Comparison of ENCODE assay signal across 1 cellular context in the genomic region with DNA sequence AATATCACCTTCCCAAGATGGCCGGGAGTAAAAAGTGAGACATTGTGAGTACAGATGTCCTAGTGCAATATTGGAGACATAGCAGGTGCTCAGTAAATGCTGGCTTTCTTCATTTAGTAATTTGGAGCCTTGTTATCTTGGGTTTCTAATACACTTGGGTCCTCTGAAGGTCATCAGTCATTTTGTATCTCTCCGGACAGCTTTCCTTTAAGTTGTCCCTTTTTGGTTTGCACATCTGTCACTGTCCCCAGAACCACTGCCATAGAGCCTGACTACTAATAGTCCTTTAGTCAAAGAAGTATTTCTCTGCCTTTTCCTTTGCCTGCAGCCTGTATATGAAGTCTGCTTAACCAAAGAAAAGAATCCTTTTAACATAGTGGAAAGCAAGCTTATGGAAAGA.
A peak's percentile ranks its signal among the peaks of the same experiment; 100 is the strongest.
TF ChIP-seq lines count a peak whose summit lies in the region.

No MANE protein-coding gene starts in this region.

TF ChIP-seq in K562, 482 proteins besides CTCF, POLR2A, EP300 and RAD21:
- TF ChIP-seq, protein P1, sequence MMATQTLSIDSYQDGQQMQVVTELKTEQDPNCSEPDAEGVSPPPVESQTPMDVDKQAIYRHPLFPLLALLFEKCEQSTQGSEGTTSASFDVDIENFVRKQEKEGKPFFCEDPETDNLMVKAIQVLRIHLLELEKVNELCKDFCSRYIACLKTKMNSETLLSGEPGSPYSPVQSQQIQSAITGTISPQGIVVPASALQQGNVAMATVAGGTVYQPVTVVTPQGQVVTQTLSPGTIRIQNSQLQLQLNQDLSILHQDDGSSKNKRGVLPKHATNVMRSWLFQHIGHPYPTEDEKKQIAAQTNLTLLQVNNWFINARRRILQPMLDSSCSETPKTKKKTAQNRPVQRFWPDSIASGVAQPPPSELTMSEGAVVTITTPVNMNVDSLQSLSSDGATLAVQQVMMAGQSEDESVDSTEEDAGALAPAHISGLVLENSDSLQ (IDR thresholded peaks at IDR 0.05) = peak; percentile 66
- TF ChIP-seq, protein P2, sequence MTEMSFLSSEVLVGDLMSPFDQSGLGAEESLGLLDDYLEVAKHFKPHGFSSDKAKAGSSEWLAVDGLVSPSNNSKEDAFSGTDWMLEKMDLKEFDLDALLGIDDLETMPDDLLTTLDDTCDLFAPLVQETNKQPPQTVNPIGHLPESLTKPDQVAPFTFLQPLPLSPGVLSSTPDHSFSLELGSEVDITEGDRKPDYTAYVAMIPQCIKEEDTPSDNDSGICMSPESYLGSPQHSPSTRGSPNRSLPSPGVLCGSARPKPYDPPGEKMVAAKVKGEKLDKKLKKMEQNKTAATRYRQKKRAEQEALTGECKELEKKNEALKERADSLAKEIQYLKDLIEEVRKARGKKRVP (CRISPR knock-in tag; IDR thresholded peaks at IDR 0.05) = no peak
- TF ChIP-seq JUN (IDR thresholded peaks at IDR 0.05; ENCODE audit: borderline replicate concordance, low read depth, low read length) = no peak
- no peak for TF ChIP-seq JUN (CRISPR knock-in tag; IDR thresholded peaks at IDR 0.05; ENCODE audit: borderline replicate concordance)
- TF ChIP-seq ZKSCAN1 (IDR thresholded peaks at IDR 0.05; ENCODE audit: low read depth, low read length) = no peak
- peak; percentile 78 for TF ChIP-seq ESRRA (IDR thresholded peaks at IDR 0.05; ENCODE audit: borderline replicate concordance, low read depth)
- TF ChIP-seq POLR2AphosphoS2 (IDR thresholded peaks at IDR 0.05; ENCODE audit: low read length) = no peak
- no peak for TF ChIP-seq ZNF311 (CRISPR knock-in tag; IDR thresholded peaks at IDR 0.05)
- no peak for TF ChIP-seq MTA1 (IDR thresholded peaks at IDR 0.05; ENCODE audit: borderline replicate concordance)
- TF ChIP-seq MEIS2 (IDR thresholded peaks at IDR 0.05; ENCODE audit: partially characterized antibody) = peak; percentile 81
- TF ChIP-seq SMARCE1 (IDR thresholded peaks at IDR 0.05) = no peak
- 0 out of 2 replicates have a peak, but pooled peaks have one; percentile 17 for TF ChIP-seq ARID1B (IDR thresholded peaks at IDR 0.05)
- no peak for TF ChIP-seq KLF1 (tag; IDR thresholded peaks at IDR 0.05)
- no peak for TF ChIP-seq ELF1 (tag; IDR thresholded peaks at IDR 0.05)
- no peak for TF ChIP-seq NBN (IDR thresholded peaks at IDR 0.05; ENCODE audit: low read depth)
- TF ChIP-seq, protein P3, sequence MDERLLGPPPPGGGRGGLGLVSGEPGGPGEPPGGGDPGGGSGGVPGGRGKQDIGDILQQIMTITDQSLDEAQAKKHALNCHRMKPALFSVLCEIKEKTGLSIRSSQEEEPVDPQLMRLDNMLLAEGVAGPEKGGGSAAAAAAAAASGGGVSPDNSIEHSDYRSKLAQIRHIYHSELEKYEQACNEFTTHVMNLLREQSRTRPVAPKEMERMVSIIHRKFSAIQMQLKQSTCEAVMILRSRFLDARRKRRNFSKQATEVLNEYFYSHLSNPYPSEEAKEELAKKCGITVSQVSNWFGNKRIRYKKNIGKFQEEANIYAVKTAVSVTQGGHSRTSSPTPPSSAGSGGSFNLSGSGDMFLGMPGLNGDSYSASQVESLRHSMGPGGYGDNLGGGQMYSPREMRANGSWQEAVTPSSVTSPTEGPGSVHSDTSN (CRISPR knock-in tag; IDR thresholded peaks at IDR 0.05; ENCODE audit: low read depth) = no peak
- TF ChIP-seq, protein P3 (tag; conservative IDR thresholded peaks at IDR 0.05; ENCODE audit: low read depth) = peak; percentile 71
- no peak for TF ChIP-seq TAF9B (IDR thresholded peaks at IDR 0.05; ENCODE audit: partially characterized antibody)
- no peak for TF ChIP-seq HDAC3 (IDR thresholded peaks at IDR 0.05; ENCODE audit: borderline replicate concordance, partially characterized antibody)
